11 cellular contexts compared by ENCODE assay signal in the genomic region with DNA sequence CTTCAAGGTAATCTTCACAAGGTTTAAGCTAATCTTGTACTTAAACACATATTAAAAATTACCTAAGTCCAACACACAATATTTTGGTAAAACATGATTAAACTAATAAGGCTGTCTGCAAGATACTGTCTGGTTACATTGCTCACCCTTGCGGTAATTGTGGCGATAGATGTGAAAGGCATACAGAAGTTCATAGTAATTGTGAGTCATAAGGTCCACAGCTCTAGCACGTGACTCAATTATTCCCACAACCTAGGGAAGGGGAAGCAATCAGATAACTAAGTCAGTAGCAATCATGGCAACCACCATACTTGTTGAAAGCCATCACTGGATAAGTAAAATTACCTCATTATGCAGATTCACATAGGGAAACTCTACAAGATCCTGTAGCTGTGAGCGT. TPM values are rescaled to one million over a fixed set of nuclear protein-coding genes. Genes with fewer than 3 reads are reported as not detected.
DNase-seq lines count a peak whose midpoint lies in the region; ATAC-seq and TF ChIP-seq lines count a peak whose summit lies in the region.
"Had no signal": no experiment of that assay in that cellular context is flagged by ENCODE, and none has a peak within 500 bp of the region (broad histone marks: within the 10 kb centered on the region; RNA-seq: fewer than 3 reads in every experiment).

No MANE protein-coding gene starts in this region.

- no peak overlapping the region for H3K4me3 ChIP-seq in fibroblast of pulmonary artery (replicated peaks; ENCODE audit: low read depth, low read length)
- no peak overlapping the region for H3K4me3 ChIP-seq in psoas muscle
- H3K4me3 ChIP-seq: coronary artery had no signal

- no peaks in the 10 kb centered on the region for H3K4me1 ChIP-seq in psoas muscle

- peaks cover 3 to 89% of the 10 kb centered on the region in 2 donors for H3K36me3 ChIP-seq in psoas muscle (ENCODE audit: insufficient read depth in 1 of 2, low read depth in 1 of 2)

- intact Hi-C loops in psoas muscle (cut with DNase I) = loop anchor here in 1 of 2 donors (5.0 kb wide), 1 partner anchor 65 kb away; no protein-coding TSS in a partner anchor

- 95 to 96% (median 96%) methylated on average over 4 of the region's 4 CpGs for WGBS in psoas muscle, 3 donors

- ATAC-seq in psoas muscle (no peak), HG03175 (IDR thresholded peaks at IDR 0.05; ENCODE audit: unreplicated experiment) (no peak), GM19397 (IDR thresholded peaks at IDR 0.05; ENCODE audit: unreplicated experiment) (no peak)

- H3K9me3 ChIP-seq in psoas muscle = no peaks in the 10 kb centered on the region

- no peak for TF ChIP-seq CTCF in fibroblast of pulmonary artery (IDR thresholded peaks at IDR 0.05; ENCODE audit: low read length, missing control alignments)
- TF ChIP-seq CTCF in psoas muscle (IDR thresholded peaks at IDR 0.05) = no peak

- H3K27ac ChIP-seq in psoas muscle = no peak overlapping the region
- H3K27ac ChIP-seq: coronary artery had no signal

- H3K27me3 ChIP-seq in psoas muscle (ENCODE audit: insufficient read depth in 3 of 3, low read length in 2 of 3) = no peaks in the 10 kb centered on the region

- peak; percentile 8 for DNase-seq in activated CD4-positive, CD25-positive, alpha-beta regulatory T cell treated with anti-CD3 and anti-CD28 coated beads, Interleukin-2, amount 50 U/mL, for 16 hours (ENCODE audit: low read depth, low spot score)
- no peak for DNase-seq in activated CD4-positive, CD25-positive, alpha-beta regulatory T cell treated with anti-CD3 and anti-CD28 coated beads, Interleukin-2, amount 50 U/mL, for 72 hours
- DNase-seq in activated CD4-positive, alpha-beta T cell treated with anti-CD3 and anti-CD28 coated beads, Interleukin-2, amount 50 U/mL, for 4 hours = peak; percentile 9 to 26
- DNase-seq in fibroblast of pulmonary artery (ENCODE audit: low read depth) (peak; percentile 41), psoas muscle (no peak)
- DNase-seq in stimulated activated CD8-positive, alpha-beta memory T cell treated with anti-CD3 and anti-CD28 coated beads, Interleukin-4, amount 100 ng/mL, for 48 hours = peak; percentile 63
- DNase-seq: AML-193, midbrain had no signal

RNA-seq across cellular contexts. Expression of a gene that starts 30.5 kb away (rescaled TPM):
- total RNA-seq in psoas muscle = 10 to 100 TPM; 27.1 to 40.5 (median 33.9) TPM
- 10 to 100 TPM; 14.9 to 58.8 (median 35.3) TPM for polyA plus RNA-seq in psoas muscle

RNA-seq across cellular contexts. Expression of a gene that starts 50.5 kb away (rescaled TPM):
- total RNA-seq in psoas muscle = 10 to 100 TPM in 3 of 4 donors, 1 to 10 TPM in 1; 9.0 to 14.0 (median 12.1) TPM
- 10 to 100 TPM in 1 of 3 donors, 1 to 10 TPM in 2; 5.5 to 11.3 (median 8.3) TPM for polyA plus RNA-seq in psoas muscle

Comparison
In these comparisons a context has a peak if more than half of its experiments do, and no peak if none do; other contexts are left out.
1. DNase-seq: peak in activated CD4-positive, CD25-positive, alpha-beta regulatory T cell treated with anti-CD3 and anti-CD28 coated beads, Interleukin-2, amount 50 U/mL, for 16 hours (single experiment), activated CD4-positive, alpha-beta T cell treated with anti-CD3 and anti-CD28 coated beads, Interleukin-2, amount 50 U/mL, for 4 hours (2 of 2), fibroblast of pulmonary artery (single experiment) and stimulated activated CD8-positive, alpha-beta memory T cell treated with anti-CD3 and anti-CD28 coated beads, Interleukin-4, amount 100 ng/mL, for 48 hours (single experiment); none in activated CD4-positive, CD25-positive, alpha-beta regulatory T cell treated with anti-CD3 and anti-CD28 coated beads, Interleukin-2, amount 50 U/mL, for 72 hours (single experiment) and psoas muscle (0 of 2).